In the genomic region with DNA sequence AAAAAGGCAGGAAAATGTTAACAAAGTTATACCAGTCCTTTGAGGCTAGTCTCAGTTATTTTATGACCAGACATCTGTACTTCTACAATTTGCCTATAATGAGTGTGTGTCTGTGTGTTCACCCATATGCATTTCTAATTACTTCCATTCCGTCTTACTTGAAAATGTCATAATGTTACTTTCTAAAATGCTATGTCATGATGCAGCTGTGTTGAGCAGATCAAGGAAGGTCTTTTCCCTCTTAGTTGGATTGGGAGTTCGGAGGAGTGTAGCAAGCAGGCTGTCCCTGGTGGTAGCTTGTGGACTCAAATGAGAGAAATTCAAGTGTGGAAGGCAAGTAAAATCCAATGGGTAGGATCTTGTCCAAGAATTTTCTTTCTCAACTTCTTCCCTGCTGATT, we compare ENCODE assay signal across 27 cellular contexts. TPM values are rescaled to one million over a fixed set of nuclear protein-coding genes. Genes with fewer than 3 reads are reported as not detected.
DNase-seq lines count a peak whose midpoint lies in the region; ATAC-seq, FAIRE-seq and TF ChIP-seq lines count a peak whose summit lies in the region.
"Had no signal": no experiment of that assay in that cellular context is flagged by ENCODE, and none has a peak within 500 bp of the region (broad histone marks: within the 10 kb centered on the region; RNA-seq: fewer than 3 reads in every experiment).

No MANE protein-coding gene starts in this region.

- peaks cover 8% of the 10 kb centered on the region for H4K20me1 ChIP-seq in Loucy (ENCODE audit: insufficient read depth, low read length, poor library complexity, severe bottlenecking)
- peaks cover 9% of the 10 kb centered on the region for H4K20me1 ChIP-seq in osteoblast (ENCODE audit: insufficient read depth, low read length)

- POLR2A ChIA-PET in WTC11 (lab: Charles Lee), result no interaction called here

- 100% methylated on average over 1 to 2 of the region's 2 CpGs for WGBS in endodermal cell (ENCODE audit: insufficient coverage in 1 of 2, insufficient read length in 1 of 2), 2 experiments
- 77% methylated on average over 2 of the region's 2 CpGs for WGBS in suprapubic skin

- H3K4me1 Mint-ChIP-seq in endodermal cell (peaks cover 2% of the 10 kb centered on the region), WTC11 (peaks cover 12% of the 10 kb centered on the region; the same call in 1 of the 2 replicates)
- peaks cover 25 to 33% of the 10 kb centered on the region in 2 donors for H3K4me1 Mint-ChIP-seq in stimulated activated naive B cell treated with anti-CD40 and anti-IgM and Interleukin-4, amounts not matched to agents 10 μg/mL and 1 μg/mL and 100 μg/mL, for 72 hours

- H3K4me3 ChIP-seq in Loucy (ENCODE audit: low read length, poor library complexity, severe bottlenecking) (no peak overlapping the region), endodermal cell (ENCODE audit: low read length) (peak overlapping the region; percentile 32), osteoblast (ENCODE audit: insufficient read depth, low read length) (no peak overlapping the region), suprapubic skin (no peak overlapping the region)
- H3K4me3 ChIP-seq: thyroid gland had no signal

- ATAC-seq in stimulated activated naive B cell treated with anti-CD40 and anti-IgM and Interleukin-4, amounts not matched to agents 10 μg/mL and 1 μg/mL and 100 μg/mL, for 72 hours (replicated peaks), result no peak
- no peak for ATAC-seq in WTC11
- ATAC-seq: activated CD8-positive, alpha-beta T cell treated with anti-CD3 and anti-CD28 coated beads, Interleukin-2, amount 10 ng/mL, durations not matched to agents 7 days and 5 days; activated naive CD8-positive, alpha-beta T cell treated with anti-CD3 and anti-CD28 coated beads, Interleukin-2, amount 50 U/mL, for 24 hours; T-cell had no signal

- H2AFZ ChIP-seq in Loucy (ENCODE audit: low read length) (no peak overlapping the region), osteoblast (ENCODE audit: low read length) (no peak overlapping the region)

- H3K9me3 ChIP-seq in Loucy (ENCODE audit: insufficient read depth, low read depth, low read length) (no peaks in the 10 kb centered on the region), endodermal cell (ENCODE audit: control insufficient read depth, low read length) (no peaks in the 10 kb centered on the region), osteoblast (ENCODE audit: low read depth, low read length) (no peaks in the 10 kb centered on the region), suprapubic skin (no peaks in the 10 kb centered on the region)
- H3K9me3 ChIP-seq: thyroid gland had no signal

- no peak overlapping the region for H3K9ac ChIP-seq in Loucy (ENCODE audit: low read depth, low read length, poor library complexity, severe bottlenecking)
- no peak overlapping the region for H3K9ac ChIP-seq in endodermal cell (ENCODE audit: extremely low read depth, low read length, poor library complexity, severe bottlenecking)

- H3K79me2 ChIP-seq in Loucy (ENCODE audit: insufficient read depth, low read length), result peaks cover 20% of the 10 kb centered on the region
- peaks cover 50% of the 10 kb centered on the region for H3K79me2 ChIP-seq in osteoblast (ENCODE audit: insufficient read depth, low read length)

- H3K27ac ChIP-seq in endodermal cell (ENCODE audit: low read depth, low read length) (no peak overlapping the region), osteoblast (ENCODE audit: low read depth, low read length) (no peak overlapping the region), suprapubic skin (no peak overlapping the region)
- H3K27ac ChIP-seq: C4-2B, RWPE1, thyroid gland had no signal

- peaks cover 18% of the 10 kb centered on the region for H3K27me3 Mint-ChIP-seq in endodermal cell (ENCODE audit: insufficient read depth)
- peaks cover 0 to under 1% of the 10 kb centered on the region in 2 donors for H3K27me3 Mint-ChIP-seq in stimulated activated naive B cell treated with anti-CD40 and anti-IgM and Interleukin-4, amounts not matched to agents 10 μg/mL and 1 μg/mL and 100 μg/mL, for 72 hours
- peaks cover 18% of the 10 kb centered on the region for H3K27me3 Mint-ChIP-seq in WTC11 (ENCODE audit: low read depth)
- H3K27me3 Mint-ChIP-seq: activated naive CD8-positive, alpha-beta T cell treated with anti-CD3 and anti-CD28 coated beads, Interleukin-2, amount 50 U/mL, for 24 hours; stimulated activated naive CD8-positive, alpha-beta T cell treated with anti-CD3 and anti-CD28 coated beads, Interleukin-15, Interleukin-2, amounts not matched to agents 100 ng/mL and 50 ng/mL, for 24 hours had no signal

- H3K9me2 ChIP-seq in Loucy (replicated peaks; ENCODE audit: low read depth, low read length), result no peaks in the 10 kb centered on the region

- H3K4me1 ChIP-seq in Loucy (ENCODE audit: insufficient read depth, low read length, poor library complexity, severe bottlenecking) (peaks cover 16% of the 10 kb centered on the region), endodermal cell (ENCODE audit: control insufficient read depth, insufficient read depth, low read length) (no peaks in the 10 kb centered on the region), osteoblast (ENCODE audit: insufficient read depth, low read length) (peaks cover 30% of the 10 kb centered on the region), suprapubic skin (peaks cover 36% of the 10 kb centered on the region)

- no peak for DNase-seq in D721Med (ENCODE audit: insufficient read length, low spot score)
- DNase-seq in endodermal cell, result no peak
- DNase-seq in osteoblast (ENCODE audit: insufficient read length, low spot score, missing footprints), result no peak
- DNase-seq in stimulated activated naive B cell treated with anti-CD40 and anti-IgM and Interleukin-4, amounts not matched to agents 10 μg/mL and 1 μg/mL and 100 μg/mL, for 72 hours, result no peak
- no peak for DNase-seq in suprapubic skin (ENCODE audit: low spot score in 2 of 2)
- DNase-seq in NCI-H2171 (lab: John Stamatoyannopoulos, UW), result no peak
- DNase-seq in WTC11 (ENCODE audit: low spot score), result no peak
- DNase-seq: activated CD4-positive, alpha-beta T cell treated with anti-CD3 and anti-CD28 coated beads for 1 hour; activated CD8-positive, alpha-beta T cell treated with anti-CD3 and anti-CD28 coated beads, Interleukin-2, amount 10 ng/mL, durations not matched to agents 7 days and 5 days; activated gamma-delta T cell; activated naive CD8-positive, alpha-beta T cell treated with anti-CD3 and anti-CD28 coated beads, Interleukin-2, amount 50 U/mL, for 24 hours; EL; glutamatergic neuron; islet precursor cell; midbrain; NCI-H1105; NCI-H187 treated with DMSO at 0.1 percent for 48 hours; NCI-H2227 treated with DMSO at 0.1 percent for 48 hours; T-cell; thyroid gland had no signal

- no peaks in the 10 kb centered on the region for H3K9me3 Mint-ChIP-seq in endodermal cell
- H3K9me3 Mint-ChIP-seq in stimulated activated naive B cell treated with anti-CD40 and anti-IgM and Interleukin-4, amounts not matched to agents 10 μg/mL and 1 μg/mL and 100 μg/mL, for 72 hours, result peaks cover 0 to 4% of the 10 kb centered on the region in 2 donors
- H3K9me3 Mint-ChIP-seq in WTC11, result no peaks in the 10 kb centered on the region

- FAIRE-seq in D721Med (lab: Jason Lieb, UNC), result peak; percentile 6
- FAIRE-seq: GM12892, H54 had no signal

- H3K36me3 ChIP-seq in Loucy (ENCODE audit: insufficient read depth, low read length) (no peaks in the 10 kb centered on the region), endodermal cell (ENCODE audit: control insufficient read depth, insufficient read depth, low read length) (peaks cover 44% of the 10 kb centered on the region), osteoblast (ENCODE audit: insufficient read depth, low read length) (peaks cover 54% of the 10 kb centered on the region), suprapubic skin (peaks cover 41% of the 10 kb centered on the region)

- H3K4me3 Mint-ChIP-seq in endodermal cell (no peak overlapping the region), WTC11 (no peak overlapping the region)
- no peak overlapping the region for H3K4me3 Mint-ChIP-seq in stimulated activated naive B cell treated with anti-CD40 and anti-IgM and Interleukin-4, amounts not matched to agents 10 μg/mL and 1 μg/mL and 100 μg/mL, for 72 hours
- H3K4me3 Mint-ChIP-seq: activated CD8-positive, alpha-beta T cell treated with anti-CD3 and anti-CD28 coated beads, Interleukin-2, amount 10 ng/mL, durations not matched to agents 7 days and 5 days had no signal

- TF ChIP-seq EP300 in suprapubic skin (IDR thresholded peaks at IDR 0.05), result no peak

- CTCF ChIA-PET in WTC11 (lab: Charles Lee), result no interaction called here

- H3K27me3 ChIP-seq in Loucy (ENCODE audit: insufficient read depth, low read length, poor library complexity, severe bottlenecking) (no peaks in the 10 kb centered on the region), endodermal cell (ENCODE audit: control insufficient read depth, insufficient read depth, low read length, poor library complexity, severe bottlenecking) (peaks cover 13% of the 10 kb centered on the region), osteoblast (ENCODE audit: insufficient read depth, low read length) (no peaks in the 10 kb centered on the region), suprapubic skin (no peaks in the 10 kb centered on the region)
- H3K27me3 ChIP-seq: thyroid gland had no signal

- peak overlapping the region; percentile 22 for H3K4me2 ChIP-seq in Loucy (ENCODE audit: low read depth, low read length, poor library complexity, severe bottlenecking)
- peak overlapping the region; percentile 19 for H3K4me2 ChIP-seq in osteoblast (ENCODE audit: insufficient read depth, low read length)

- no peak overlapping the region for H3K27ac Mint-ChIP-seq in endodermal cell
- H3K27ac Mint-ChIP-seq in stimulated activated naive B cell treated with anti-CD40 and anti-IgM and Interleukin-4, amounts not matched to agents 10 μg/mL and 1 μg/mL and 100 μg/mL, for 72 hours, result no peak overlapping the region
- H3K27ac Mint-ChIP-seq in WTC11, result no peak overlapping the region
- H3K27ac Mint-ChIP-seq: activated CD8-positive, alpha-beta T cell treated with anti-CD3 and anti-CD28 coated beads, Interleukin-2, amount 10 ng/mL, durations not matched to agents 7 days and 5 days; activated naive CD8-positive, alpha-beta T cell treated with anti-CD3 and anti-CD28 coated beads, Interleukin-2, amount 50 U/mL, for 24 hours; progenitor cell of endocrine pancreas; stimulated activated naive CD8-positive, alpha-beta T cell treated with anti-CD3 and anti-CD28 coated beads, Interleukin-15, Interleukin-2, amounts not matched to agents 100 ng/mL and 50 ng/mL, for 24 hours; T-cell had no signal

- TF ChIP-seq POLR2A in suprapubic skin (IDR thresholded peaks at IDR 0.05), result no peak

- no peaks in the 10 kb centered on the region for H3F3A ChIP-seq in Loucy (ENCODE audit: low read depth)

- H3K36me3 Mint-ChIP-seq in endodermal cell (ENCODE audit: low read depth) (peaks cover 40% of the 10 kb centered on the region), WTC11 (peaks cover 16% of the 10 kb centered on the region; the same call in 1 of the 2 replicates)
- H3K36me3 Mint-ChIP-seq in stimulated activated naive B cell treated with anti-CD40 and anti-IgM and Interleukin-4, amounts not matched to agents 10 μg/mL and 1 μg/mL and 100 μg/mL, for 72 hours, result peaks cover 39 to 57% of the 10 kb centered on the region in 2 donors

- TF ChIP-seq CTCF in D721Med (IDR thresholded peaks at IDR 0.05; ENCODE audit: insufficient read depth, missing control alignments), result no peak
- TF ChIP-seq CTCF in Loucy (conservative IDR thresholded peaks at IDR 0.05; ENCODE audit: low read length), result no peak
- peak; percentile 43 for TF ChIP-seq CTCF in endodermal cell (conservative IDR thresholded peaks at IDR 0.05)
- TF ChIP-seq CTCF in osteoblast (IDR thresholded peaks at IDR 0.05; ENCODE audit: extremely low read depth, low read depth, low read length), result no peak
- no peak for TF ChIP-seq CTCF in suprapubic skin (IDR thresholded peaks at IDR 0.05)
- no peak for TF ChIP-seq CTCF in WTC11 (IDR thresholded peaks at IDR 0.05)

RNA-seq across cellular contexts. Expression of gene SNX19, which starts 3.0 kb away (rescaled TPM):
- total RNA-seq in endodermal cell (10 to 100 TPM; 32.3 to 37.5 TPM), osteoblast (124 TPM in 2 replicates), suprapubic skin (100 to 1,000 TPM in 1 of 4 donors, 10 to 100 TPM in 3; 74.5 to 157 (median 86.0) TPM), WTC11 (2021) (24.3 to 28.7 TPM (median 25.2 TPM) in 3 replicates)
- 30.3 TPM for polyA plus RNA-seq in endodermal cell (2013, experiment 1 of 2)
- polyA plus RNA-seq in endodermal cell (2013, experiment 2 of 2), result 23.8 TPM
